ENCODE assay signal across 1 cellular context in genomic region chr14:58122546-58122945, GRCh38. TPM values are rescaled to one million over a fixed set of nuclear protein-coding genes. Genes with fewer than 3 reads are reported as not detected.
"Had no signal": no experiment of that assay in that cellular context is flagged by ENCODE, and none has a peak within 500 bp of the region (broad histone marks: within the 10 kb centered on the region; RNA-seq: fewer than 3 reads in every experiment).

No MANE protein-coding gene starts in this region.

RNA-seq across cellular contexts. Expression of gene ARMH4, which starts 29.5 kb away (rescaled TPM):
- total RNA-seq: T-cell had no signal
